ENCODE assay signal across 14 cellular contexts in the genomic region with DNA sequence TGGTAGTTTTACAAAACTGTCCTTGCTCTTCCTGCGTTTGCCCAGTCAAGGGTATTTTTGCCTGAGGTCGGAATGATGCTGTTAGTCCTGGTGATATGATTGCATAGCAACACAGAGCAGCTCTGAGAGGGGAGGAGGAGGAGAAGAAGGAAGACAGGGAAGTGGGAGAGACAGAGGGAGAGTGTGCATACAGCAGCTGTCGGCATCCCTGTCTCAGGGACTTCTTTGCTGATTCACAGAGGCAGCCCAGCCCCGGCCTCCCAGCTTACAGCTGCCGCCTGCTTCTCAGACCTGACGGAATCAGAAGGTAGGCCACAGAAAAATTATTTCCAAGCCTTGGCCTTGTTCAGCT. TPM values are rescaled to one million over a fixed set of nuclear protein-coding genes. Genes with fewer than 3 reads are reported as not detected.
DNase-seq lines count a peak whose midpoint lies in the region; ATAC-seq, FAIRE-seq and TF ChIP-seq lines count a peak whose summit lies in the region.
"Had no signal": no experiment of that assay in that cellular context is flagged by ENCODE, and none has a peak within 500 bp of the region (broad histone marks: within the 10 kb centered on the region; RNA-seq: fewer than 3 reads in every experiment).

No MANE protein-coding gene starts in this region.

- no peak overlapping the region for H3K27ac Mint-ChIP-seq in activated T-cell treated with anti-CD3 and anti-CD28 coated beads, Interleukin-2, amount 50 U/mL, for 72 hours
- no peak overlapping the region for H3K27ac Mint-ChIP-seq in T-helper 17 cell
- H3K27ac Mint-ChIP-seq: activated CD4-positive, alpha-beta T cell treated with anti-CD3 and anti-CD28 coated beads, Interleukin-2, amount 10 ng/mL, durations not matched to agents 7 days and 5 days; B cell had no signal

- H3K4me3 ChIP-seq in fibroblast of villous mesenchyme (ENCODE audit: low read depth, low read length) (no peak overlapping the region), sigmoid colon (peak overlapping the region in 3 of 4 donors; percentile 21 to 33 (median 26)), pancreas (no peak overlapping the region)
- H3K4me3 ChIP-seq: heart right ventricle had no signal

- H3K27ac ChIP-seq in sigmoid colon (peak overlapping the region in 3 of 4 donors; percentile 55 to 64 (median 61)), pancreas (no peak overlapping the region)
- H3K27ac ChIP-seq: heart right ventricle had no signal

- 50 to 73% methylated on average over 6 of the region's 6 CpGs for WGBS in sigmoid colon, 2 donors
- WGBS in pancreas, 2 donors = 74 to 78% methylated on average over 6 of the region's 6 CpGs

- ATAC-seq in activated T-cell treated with anti-CD3 and anti-CD28 coated beads, Interleukin-2, amount 50 U/mL, for 72 hours (replicated peaks in 1 of 2) = no peak
- ATAC-seq in T-helper 17 cell = peak; percentile 20
- no peak for ATAC-seq in pancreas
- ATAC-seq: heart right ventricle; naive thymus-derived CD8-positive, alpha-beta T cell; Right ventricle myocardium inferior had no signal

- H3K27me3 ChIP-seq in sigmoid colon (no peaks in the 10 kb centered on the region), pancreas (peaks cover 0 to 5% (median 1%) of the 10 kb centered on the region in 4 donors)

- FAIRE-seq in pancreas (lab: Jason Lieb, UNC) = no peak

- intact Hi-C loops in sigmoid colon (cut with DNase I) (no loop called here), pancreas (cut with DNase I) (no loop called here)

- no peak for TF ChIP-seq CTCF in fibroblast of villous mesenchyme (IDR thresholded peaks at IDR 0.05; ENCODE audit: insufficient read depth, low read depth, low read length)
- no peak for TF ChIP-seq CTCF in sigmoid colon (IDR thresholded peaks at IDR 0.05)
- no peak for TF ChIP-seq CTCF in pancreas (IDR thresholded peaks at IDR 0.05)

- no peaks in the 10 kb centered on the region for H3K9me3 Mint-ChIP-seq in activated T-cell treated with anti-CD3 and anti-CD28 coated beads, Interleukin-2, amount 50 U/mL, for 72 hours
- H3K9me3 Mint-ChIP-seq: activated CD4-positive, alpha-beta T cell treated with anti-CD3 and anti-CD28 coated beads, Interleukin-2, amount 10 ng/mL, durations not matched to agents 7 days and 5 days had no signal

- peaks cover 25% of the 10 kb centered on the region for H3K27me3 Mint-ChIP-seq in activated T-cell treated with anti-CD3 and anti-CD28 coated beads, Interleukin-2, amount 50 U/mL, for 72 hours (ENCODE audit: low read depth)
- H3K27me3 Mint-ChIP-seq in T-helper 17 cell = no peaks in the 10 kb centered on the region
- H3K27me3 Mint-ChIP-seq: naive thymus-derived CD8-positive, alpha-beta T cell had no signal

- no peaks in the 10 kb centered on the region for H3K4me1 ChIP-seq in sigmoid colon
- no peaks in the 10 kb centered on the region for H3K4me1 ChIP-seq in pancreas
- H3K4me1 ChIP-seq: heart right ventricle had no signal

- peak overlapping the region in 1 of 2 donors; percentile 38 for H3K4me3 Mint-ChIP-seq in activated T-cell treated with anti-CD3 and anti-CD28 coated beads, Interleukin-2, amount 50 U/mL, for 72 hours
- H3K4me3 Mint-ChIP-seq in T-helper 17 cell = peak overlapping the region; percentile 76
- H3K4me3 Mint-ChIP-seq: activated CD4-positive, alpha-beta T cell treated with anti-CD3 and anti-CD28 coated beads, Interleukin-2, amount 10 ng/mL, durations not matched to agents 7 days and 5 days; B cell had no signal

- peak; percentile 19 for DNase-seq in activated T-cell treated with anti-CD3 and anti-CD28 coated beads, Interleukin-2, amount 50 U/mL, for 1 hour
- no peak for DNase-seq in activated T-cell treated with anti-CD3 and anti-CD28 coated beads, Interleukin-2, amount 50 U/mL, for 72 hours
- DNase-seq in T-helper 17 cell (no peak), fibroblast of villous mesenchyme (ENCODE audit: low read depth) (peak; percentile 19), sigmoid colon (no peak), NCI-H446 (lab: John Stamatoyannopoulos, UW) (no peak), NCI-H345 treated with DMSO at 0.1 percent for 48 hours (lab: John Stamatoyannopoulos, UW; ENCODE audit: unreplicated experiment) (no peak), pancreas (no peak)
- DNase-seq: activated CD4-positive, alpha-beta T cell treated with anti-CD3 and anti-CD28 coated beads, Interleukin-2, amount 10 ng/mL, durations not matched to agents 7 days and 5 days; heart right ventricle; trophoblast cell had no signal

- TF ChIP-seq POLR2A in sigmoid colon (IDR thresholded peaks at IDR 0.05) = no peak

- no peaks in the 10 kb centered on the region for H3K36me3 Mint-ChIP-seq in activated T-cell treated with anti-CD3 and anti-CD28 coated beads, Interleukin-2, amount 50 U/mL, for 72 hours (ENCODE audit: insufficient read depth in 2 of 2)
- no peaks in the 10 kb centered on the region for H3K36me3 Mint-ChIP-seq in T-helper 17 cell (ENCODE audit: low read depth)
- H3K36me3 Mint-ChIP-seq: naive thymus-derived CD8-positive, alpha-beta T cell had no signal

- peaks cover 20% of the 10 kb centered on the region for H3K4me1 Mint-ChIP-seq in activated T-cell treated with anti-CD3 and anti-CD28 coated beads, Interleukin-2, amount 50 U/mL, for 72 hours (ENCODE audit: low read depth)
- peaks cover 6% of the 10 kb centered on the region for H3K4me1 Mint-ChIP-seq in T-helper 17 cell
- H3K4me1 Mint-ChIP-seq: activated CD4-positive, alpha-beta T cell treated with anti-CD3 and anti-CD28 coated beads, Interleukin-2, amount 10 ng/mL, durations not matched to agents 7 days and 5 days had no signal

- H3K9me3 ChIP-seq in T-helper 17 cell (ENCODE audit: control insufficient read depth, low read length, poor library complexity, severe bottlenecking) = no peaks in the 10 kb centered on the region
- no peaks in the 10 kb centered on the region for H3K9me3 ChIP-seq in sigmoid colon
- no peaks in the 10 kb centered on the region for H3K9me3 ChIP-seq in pancreas
- H3K9me3 ChIP-seq: heart right ventricle had no signal

- H3K36me3 ChIP-seq in sigmoid colon (no peaks in the 10 kb centered on the region), pancreas (no peaks in the 10 kb centered on the region)
- H3K36me3 ChIP-seq: heart right ventricle had no signal

- TF ChIP-seq EP300 in sigmoid colon (IDR thresholded peaks at IDR 0.05) = no peak

RNA-seq across cellular contexts. Expression of a gene that starts 0.2 kb away (rescaled TPM):
- 1 to 10 TPM in 1 of 2 donors, under 1 TPM in 1; 0.86 to 1.2 TPM for total RNA-seq in activated T-cell treated with anti-CD3 and anti-CD28 coated beads, Interleukin-2, amount 50 U/mL, for 72 hours
- total RNA-seq in T-helper 17 cell = under 1 TPM; 0.10 to 0.27 TPM
- 0.97 and 2.6 TPM in 2 replicates for total RNA-seq in fibroblast of villous mesenchyme
- total RNA-seq in sigmoid colon = 1 to 10 TPM; 4.8 to 7.1 (median 6.4) TPM
- under 1 TPM in 2 of 3 donors, not detected in 1; 0.48 to 0.60 TPM for polyA plus RNA-seq in sigmoid colon
- total RNA-seq in pancreas = under 1 TPM in 3 of 6 donors, not detected in 3; 0.06 to 0.31 (median 0.06) TPM
- under 1 TPM; 0.02 to 0.04 TPM for polyA plus RNA-seq in pancreas
- total RNA-seq: B cell; naive thymus-derived CD8-positive, alpha-beta T cell; Right ventricle myocardium inferior had no signal

Comparison
In these comparisons a context has a peak if more than half of its experiments do, and no peak if none do; other contexts are left out.
1. DNase-seq: peak in activated T-cell treated with anti-CD3 and anti-CD28 coated beads, Interleukin-2, amount 50 U/mL, for 1 hour (single experiment) and fibroblast of villous mesenchyme (single experiment); none in activated T-cell treated with anti-CD3 and anti-CD28 coated beads, Interleukin-2, amount 50 U/mL, for 72 hours (0 of 2), T-helper 17 cell (0 of 3), sigmoid colon (single experiment), NCI-H446 (0 of 2), NCI-H345 treated with DMSO at 0.1 percent for 48 hours (single experiment) and pancreas (0 of 6).
2. H3K4me3 ChIP-seq: peak in sigmoid colon (3 of 4); none in fibroblast of villous mesenchyme (single experiment) and pancreas (0 of 4).
3. H3K27ac ChIP-seq: peak in sigmoid colon (3 of 4); none in pancreas (0 of 4).